In genomic region chr5:41012318-41012717, GRCh38 we compare ENCODE assay signal across 33 cellular contexts. TPM values are rescaled to one million over a fixed set of nuclear protein-coding genes. Genes with fewer than 3 reads are reported as not detected.
"Had no signal": no experiment of that assay in that cellular context is flagged by ENCODE, and none has a peak within 500 bp of the region (broad histone marks: within the 10 kb centered on the region; RNA-seq: fewer than 3 reads in every experiment).

No MANE protein-coding gene starts in this region.

- H3K27ac ChIP-seq: ascending aorta, body of pancreas, VCaP had no signal

- H3K36me3 ChIP-seq: ascending aorta had no signal

- DNase-seq: activated CD4-positive, alpha-beta memory T cell treated with anti-CD3 and anti-CD28 coated beads for 36 hours; activated CD4-positive, alpha-beta T cell treated with anti-CD3 and anti-CD28 coated beads, Interleukin-2, amount 10 ng/mL, durations not matched to agents 7 days and 5 days; activated CD4-positive, CD25-positive, alpha-beta regulatory T cell; activated CD8-positive, alpha-beta memory T cell treated with anti-CD3 and anti-CD28 coated beads for 24 hours; activated effector memory CD4-positive, alpha-beta T cell treated with anti-CD3 and anti-CD28 coated beads, Interleukin-2, amount 50 U/mL, for 16 hours; activated naive CD4-positive, alpha-beta T cell treated with Interleukin-2 at 50 U/mL for 16 hours; activated naive CD8-positive, alpha-beta T cell treated with anti-CD3 and anti-CD28 coated beads, Interleukin-2, amount 50 U/mL, for 24 hours; activated T-cell treated with anti-CD3 and anti-CD28 coated beads, Interleukin-2, amount 50 U/mL, for 4 hours; amniotic stem cell; body of pancreas; central memory CD4-positive, alpha-beta T cell; Kasumi-1; KBM-7; NCI-H1048; NCI-H146; NCI-H187 treated with DMSO at 0.1 percent for 48 hours; NCI-H2081 treated with DMSO at 0.1 percent for 48 hours; NCI-H2171; NCI-H2227 treated with DMSO at 0.1 percent for 48 hours; NCI-H446 treated with DMSO at 0.1 percent for 48 hours; NCI-H524 treated with DMSO at 0.1 percent for 48 hours; NCI-H748 treated with DMSO at 0.1 percent for 48 hours; NK-92 treated with Interleukin-12 subunit alpha and Interleukin-12 subunit beta, amount 100 ng/mL, for 24 hours; OCI-M1; RPMI8226; T-helper 1 cell had no signal

- H3K9me3 ChIP-seq: ascending aorta, body of pancreas had no signal

- H3K4me1 ChIP-seq: ascending aorta, body of pancreas had no signal

- ATAC-seq: activated naive CD4-positive, alpha-beta T cell treated with anti-CD3 and anti-CD28 coated beads, Interleukin-2, amount 50 U/mL, for 72 hours; activated naive CD8-positive, alpha-beta T cell treated with anti-CD3 and anti-CD28 coated beads, Interleukin-2, amount 50 U/mL, for 24 hours; activated T-cell treated with anti-CD3 and anti-CD28 coated beads, Interleukin-2, amount 50 U/mL, for 4 hours; body of pancreas; Panc1; Right ventricle myocardium inferior had no signal

- H3K4me3 ChIP-seq: ascending aorta, body of pancreas had no signal

- H3K27me3 ChIP-seq: ascending aorta, body of pancreas had no signal

RNA-seq across cellular contexts. Expression of gene MROH2B, which starts 58.8 kb away (rescaled TPM):
- total RNA-seq: activated CD4-positive, alpha-beta memory T cell treated with anti-CD3 and anti-CD28 coated beads for 36 hours; activated CD4-positive, alpha-beta T cell treated with anti-CD3 and anti-CD28 coated beads, Interleukin-2, amount 10 ng/mL, durations not matched to agents 7 days and 5 days; activated naive CD4-positive, alpha-beta T cell treated with anti-CD3 and anti-CD28 coated beads, Interleukin-2, amount 50 U/mL, for 72 hours; activated T-cell treated with anti-CD3 and anti-CD28 coated beads, Interleukin-2, amount 50 U/mL, for 4 hours; ascending aorta; body of pancreas; bronchial epithelial cell; Right ventricle myocardium inferior; T-helper 2 cell treated with Interferon-gamma antibody and Interleukin-4, amounts not matched to agents 100 ng/mL and 5 ng/mL, for 36 hours had no signal
